In the genomic region with DNA sequence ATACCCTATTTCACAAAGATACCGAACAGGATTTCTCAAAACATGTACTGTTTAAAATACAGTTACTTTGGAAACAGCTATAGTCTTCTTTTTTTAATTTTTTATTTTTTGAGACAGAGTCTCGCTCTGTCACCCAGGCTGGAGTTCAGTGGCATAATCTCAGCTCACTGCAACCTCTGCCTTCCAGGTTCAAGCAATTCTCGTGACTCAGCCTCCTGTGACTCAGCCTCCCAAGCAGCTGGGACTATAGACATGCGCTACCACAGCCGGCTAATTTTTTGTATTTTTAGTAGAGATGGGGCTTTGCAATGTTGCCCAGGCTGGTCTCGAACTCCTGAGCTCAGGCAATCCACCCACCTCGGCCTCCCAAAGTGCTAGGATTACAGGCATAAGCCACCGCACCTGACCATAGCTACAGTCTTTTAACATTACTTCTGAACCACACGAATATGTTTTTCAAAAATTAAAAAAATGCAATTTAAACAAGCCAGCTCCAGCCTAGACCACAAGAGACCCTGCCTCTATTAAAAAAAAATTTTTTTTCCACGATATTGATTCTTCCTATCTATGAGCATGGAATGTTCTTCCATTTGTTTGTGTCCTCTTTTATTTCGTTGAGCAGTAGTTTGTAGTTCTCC, we compare ENCODE assay signal across 8 cellular contexts.
DNase-seq lines count a peak whose midpoint lies in the region; ATAC-seq, FAIRE-seq and TF ChIP-seq lines count a peak whose summit lies in the region.
"Not testable (repeated sequence)": the region's sequence is repeated elsewhere in the genome, so short reads cannot be mapped to it uniquely, and the experiment has no call there.

No MANE protein-coding gene starts in this region.

- not testable (repeated sequence) for H3K4me3 ChIP-seq in RWPE2 (ENCODE audit: severe bottlenecking); thyroid gland (replicated peaks in 1 of 3)
- H3K4me3 ChIP-seq in keratinocyte (ENCODE audit: control insufficient read depth in 2 of 3, extremely low read depth in 1 of 3, insufficient read depth in 2 of 3, low read depth in 1 of 3, low read length in 3 of 3), result peak overlapping the region in 2 of 3 experiments; percentile 11 to 40

- peaks cover 21% of the 10 kb centered on the region for H3K79me2 ChIP-seq in keratinocyte (ENCODE audit: control insufficient read depth, insufficient read depth, low read length)

- intact Hi-C loops in thyroid gland (cut with DNase I), result not testable (repeated sequence)

- dilution Hi-C loops in keratinocyte (cut with MboI; ENCODE audit: extremely low pct_ligation_motif_present, low sequenced_read_pairs), result not testable (repeated sequence)

- ATAC-seq in RWPE2 (ENCODE audit: low read depth), result peak; percentile 100
- ATAC-seq in esophagus mucosa, result peak; percentile 73

- peak overlapping the region; percentile 28 for H3K9ac ChIP-seq in keratinocyte (ENCODE audit: control insufficient read depth, extremely low read depth, insufficient read depth, low read length)

- H3K4me1 ChIP-seq in RWPE2 (ENCODE audit: insufficient read depth, poor library complexity, severe bottlenecking) (peaks cover 19% of the 10 kb centered on the region), keratinocyte (ENCODE audit: control insufficient read depth, extremely low read depth, insufficient read depth, low read length) (peaks cover 18% of the 10 kb centered on the region), thyroid gland (peaks cover 23 to 27% of the 10 kb centered on the region in 2 donors)

- peak overlapping the region; percentile 48 for H3K27ac ChIP-seq in RWPE2 (ENCODE audit: poor library complexity, severe bottlenecking)
- peak overlapping the region; percentile 62 for H3K27ac ChIP-seq in keratinocyte (ENCODE audit: control insufficient read depth, insufficient read depth, low read length)
- H3K27ac ChIP-seq in thyroid gland, result peak overlapping the region in 2 of 3 donors; percentile 17 to 28

- FAIRE-seq in keratinocyte (lab: Jason Lieb, UNC), result not testable (repeated sequence)

- not testable (repeated sequence) for H3K9me1 ChIP-seq in keratinocyte (ENCODE audit: control insufficient read depth, extremely low read depth, insufficient read depth, low read length)

- peak; percentile 24 for DNase-seq in DMS53 (lab: John Stamatoyannopoulos, UW)
- DNase-seq in LHCN-M2 (ENCODE audit: low read depth), result peak; percentile 93
- DNase-seq in RWPE2 (ENCODE audit: low spot score), result peak; percentile 74
- peak; percentile 31 for DNase-seq in amniotic stem cell (lab: John Stamatoyannopoulos, UW)
- peak; percentile 36 for DNase-seq in keratinocyte (ENCODE audit: low read depth, low spot score)
- peak; percentile 54 for DNase-seq in non-pigmented ciliary epithelial cell (ENCODE audit: low read depth)
- DNase-seq in thyroid gland, result not testable (repeated sequence)

- not testable (repeated sequence) for H4K20me1 ChIP-seq in keratinocyte (ENCODE audit: control insufficient read depth, extremely low read depth, insufficient read depth, low read length)

- H3K36me3 ChIP-seq in RWPE2 (ENCODE audit: low read depth), result peaks cover 23% of the 10 kb centered on the region
- H3K36me3 ChIP-seq in keratinocyte (ENCODE audit: control insufficient read depth in 2 of 2, extremely low read depth in 1 of 2, insufficient read depth in 2 of 2, low read length in 2 of 2); thyroid gland: not testable (repeated sequence)

- not testable (repeated sequence) for TF ChIP-seq POLR2A in thyroid gland (IDR thresholded peaks at IDR 0.05)

- not testable (repeated sequence) for TF ChIP-seq CTCF in RWPE2 (IDR thresholded peaks at IDR 0.05; ENCODE audit: poor library complexity, severe bottlenecking); keratinocyte (optimal IDR thresholded peaks at IDR 0.05 in 1 of 3, IDR thresholded peaks at IDR 0.05 in 1 of 3, conservative IDR thresholded peaks at IDR 0.05 in 1 of 3; ENCODE audit: extremely low read depth in 1 of 3, insufficient read depth in 2 of 3, low read length in 3 of 3); thyroid gland (IDR thresholded peaks at IDR 0.05)

- 82 to 89% methylated on average over 11 of the region's 11 CpGs for WGBS in thyroid gland, 2 donors

- not testable (repeated sequence) for H3K27me3 ChIP-seq in RWPE2 (ENCODE audit: insufficient read depth, poor library complexity, severe bottlenecking); keratinocyte (ENCODE audit: control insufficient read depth, extremely low read depth, insufficient read depth, low read length); thyroid gland

- H3K4me2 ChIP-seq in keratinocyte (ENCODE audit: control insufficient read depth, extremely low read depth, insufficient read depth, low read depth, low read length), result peak overlapping the region; percentile 65

- not testable (repeated sequence) for H2AFZ ChIP-seq in keratinocyte (ENCODE audit: control insufficient read depth, low read length)

- H3K9me3 ChIP-seq in RWPE2 (ENCODE audit: severe bottlenecking); keratinocyte (ENCODE audit: control insufficient read depth, low read depth, low read length); thyroid gland: not testable (repeated sequence)
